In the genomic region with DNA sequence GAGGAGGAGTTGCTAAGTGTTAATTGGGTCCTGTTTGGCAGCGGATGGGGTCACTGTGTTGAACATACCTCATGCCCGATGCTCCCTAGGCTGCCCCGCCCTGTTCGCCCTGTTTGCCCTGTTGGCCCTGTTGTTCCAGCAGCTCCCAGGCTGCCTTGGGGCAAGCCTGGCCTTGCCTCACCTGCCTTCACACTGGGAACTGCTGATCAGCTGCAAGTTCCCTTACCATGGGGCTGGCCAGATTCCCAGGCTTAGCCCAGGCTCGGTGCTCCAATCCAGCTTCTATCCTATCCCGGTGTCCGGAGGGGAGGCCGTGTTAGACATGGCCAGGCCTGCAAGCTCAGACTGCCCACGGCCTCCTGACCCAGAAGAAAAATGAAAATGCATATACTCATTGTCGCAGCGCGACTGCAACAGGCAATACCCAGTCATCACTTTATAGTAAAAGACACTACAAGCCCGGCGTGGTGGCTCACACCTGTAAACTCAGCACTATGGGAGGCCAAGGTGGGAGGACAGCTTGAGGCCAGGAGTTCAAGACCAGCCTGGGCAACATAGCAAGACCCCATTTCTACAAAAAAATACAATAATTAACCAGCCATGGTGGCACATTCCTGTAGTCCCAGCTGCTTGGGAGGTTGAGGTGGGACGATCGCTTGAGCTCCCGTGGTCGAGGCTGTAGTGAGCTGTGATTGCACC, we compare ENCODE assay signal across 13 cellular contexts. TPM values are rescaled to one million over a fixed set of nuclear protein-coding genes. Genes with fewer than 3 reads are reported as not detected.
DNase-seq lines count a peak whose midpoint lies in the region; ATAC-seq and TF ChIP-seq lines count a peak whose summit lies in the region.
"Had no signal": no experiment of that assay in that cellular context is flagged by ENCODE, and none has a peak within 500 bp of the region (broad histone marks: within the 10 kb centered on the region; RNA-seq: fewer than 3 reads in every experiment).

No MANE protein-coding gene starts in this region.

- no peak for TF ChIP-seq EP300 in suprapubic skin (IDR thresholded peaks at IDR 0.05)

- no peaks in the 10 kb centered on the region for H3K79me1 ChIP-seq in IMR-90 (ENCODE audit: low read depth in 1 of 2, low read length in 2 of 2)

- H3K56ac ChIP-seq in IMR-90 (ENCODE audit: extremely low read depth, insufficient read depth, low read length), result no peak overlapping the region

- TF ChIP-seq POLR2A in IMR-90 (IDR thresholded peaks at IDR 0.05; ENCODE audit: low read depth, low read length) (no peak), suprapubic skin (IDR thresholded peaks at IDR 0.05) (no peak)

- H3K36me3 ChIP-seq in IMR-90 (ENCODE audit: control insufficient read depth, insufficient read depth, low read length) (no peaks in the 10 kb centered on the region), left lung (no peaks in the 10 kb centered on the region), suprapubic skin (no peaks in the 10 kb centered on the region)

- no peak overlapping the region for H4K91ac ChIP-seq in IMR-90 (ENCODE audit: insufficient read depth, low read depth, low read length)

- no peak overlapping the region for H3K4me2 ChIP-seq in IMR-90 (ENCODE audit: low read depth, low read length)

- peaks cover 8% of the 10 kb centered on the region for H3K27me3 ChIP-seq in IMR-90 (ENCODE audit: control insufficient read depth, insufficient read depth, low read length)
- H3K27me3 ChIP-seq in left lung, result no peaks in the 10 kb centered on the region
- H3K27me3 ChIP-seq in suprapubic skin, result no peaks in the 10 kb centered on the region

- DNase-seq in IMR-90, result no peak
- peak; percentile 29 to 95 for DNase-seq in T47D (ENCODE audit: low read depth in 1 of 2, low spot score in 1 of 2)
- DNase-seq in left lung, result no peak
- peak in 1 of 2 donors; percentile 78 for DNase-seq in suprapubic skin (ENCODE audit: low spot score in 2 of 2)
- DNase-seq in T1000 (lab: John Stamatoyannopoulos, UW), result no peak
- no peak for DNase-seq in NCI-H1105 (lab: John Stamatoyannopoulos, UW)
- DNase-seq in NCI-H1436 treated with DMSO at 0.1 percent for 48 hours (lab: John Stamatoyannopoulos, UW), result no peak
- DNase-seq: midbrain; NCI-H1417 treated with DMSO at 0.1 percent for 48 hours; NCI-H446; stimulated activated naive CD4-positive, alpha-beta T cell treated with Interleukin-2 at 50 U/mL for 16 hours had no signal

- no peak overlapping the region for H2AK5ac ChIP-seq in IMR-90 (ENCODE audit: low read depth, low read length)

- H3K9me3 ChIP-seq in IMR-90 (ENCODE audit: control insufficient read depth, insufficient read depth, low read length) (no peaks in the 10 kb centered on the region), left lung (no peaks in the 10 kb centered on the region), suprapubic skin (no peaks in the 10 kb centered on the region)

- ATAC-seq in IMR-90 (ENCODE audit: low read depth), result no peak
- peak; percentile 18 for ATAC-seq in left lung
- ATAC-seq: K562 had no signal

- H2BK120ac ChIP-seq in IMR-90 (ENCODE audit: low read depth, low read length), result no peak overlapping the region

- dilution Hi-C loops in IMR-90 (cut with HindIII; ENCODE audit: low sequenced_read_pairs, unreplicated experiment), result no loop called here

- TF ChIP-seq CTCF in IMR-90 (conservative IDR thresholded peaks at IDR 0.05; ENCODE audit: low read depth, low read length) (no peak), left lung (IDR thresholded peaks at IDR 0.05) (no peak), suprapubic skin (IDR thresholded peaks at IDR 0.05) (no peak)

- H4K20me1 ChIP-seq in IMR-90 (ENCODE audit: insufficient read depth, low read length), result no peaks in the 10 kb centered on the region

- no peak overlapping the region for H2BK15ac ChIP-seq in IMR-90 (ENCODE audit: low read depth, low read length)

- no peak overlapping the region for H4K5ac ChIP-seq in IMR-90 (ENCODE audit: low read depth, low read length)

- no TSS peak for BruUV-seq in IMR-90 (replicated peaks; lab: Mats Ljungman, UMichigan)

- CTCF ChIA-PET in IMR-90 (lab: Yijun Ruan, JAX), result interaction anchor here (1.3 kb wide), 1 partner anchor 13 kb away, joined by 3 read pairs; no protein-coding TSS in a partner anchor

- H3K4me1 ChIP-seq in IMR-90 (ENCODE audit: control insufficient read depth, insufficient read depth, low read length) (no peaks in the 10 kb centered on the region), left lung (peaks cover 0 to 6% of the 10 kb centered on the region in 2 donors), suprapubic skin (peaks cover 12% of the 10 kb centered on the region)

- H3K9me1 ChIP-seq in IMR-90 (ENCODE audit: insufficient read depth, low read length), result no peaks in the 10 kb centered on the region; the same call in 1 of the 2 replicates

- H3K4ac ChIP-seq in IMR-90 (ENCODE audit: low read depth, low read length), result no peak overlapping the region

- peak overlapping the region; percentile 49 for H2AFZ ChIP-seq in IMR-90 (replicated peaks; ENCODE audit: low read length, poor library complexity)

- WGBS in IMR-90 (ENCODE audit: extremely low coverage in 2 of 2, insufficient read length in 1 of 2), 2 experiments, result 100% methylated on average over 2 of the region's 18 CpGs; no CpG with 5 or more reads in 1 of the 2 experiments
- 67% methylated on average over 15 of the region's 18 CpGs for WGBS in suprapubic skin

- POLR2A ChIA-PET in IMR-90 (lab: Charles Lee; ENCODE audit: unreplicated experiment), result no interaction called here

- no peak overlapping the region for H3K9ac ChIP-seq in IMR-90 (ENCODE audit: low read depth, low read length)

- H2BK5ac ChIP-seq in IMR-90 (ENCODE audit: low read depth, low read length, poor library complexity, severe bottlenecking), result no peak overlapping the region

- H4K8ac ChIP-seq in IMR-90 (ENCODE audit: low read depth in 2 of 2, low read length in 2 of 2), result no peak overlapping the region

- intact Hi-C loops in IMR-90 (cut with micrococcal nuclease), result loop anchor here (10.0 kb wide), 1 partner anchor 243 kb away; no protein-coding TSS in a partner anchor
- intact Hi-C loops in left lung (cut with DNase I), result no loop called here

- H2BK20ac ChIP-seq in IMR-90 (ENCODE audit: low read depth, low read length), result no peak overlapping the region

- no peak overlapping the region for H2AK9ac ChIP-seq in IMR-90 (replicated peaks; ENCODE audit: low read depth, low read length, poor library complexity)

- H3K14ac ChIP-seq in IMR-90 (replicated peaks; ENCODE audit: low read depth, low read length), result no peak overlapping the region

- no peak overlapping the region for H3K4me3 ChIP-seq in IMR-90 (ENCODE audit: insufficient read depth, low read depth, low read length)
- H3K4me3 ChIP-seq in left lung, result no peak overlapping the region
- H3K4me3 ChIP-seq in suprapubic skin, result no peak overlapping the region
- H3K4me3 ChIP-seq: K562 had no signal

- no peak overlapping the region for H3K23ac ChIP-seq in IMR-90 (ENCODE audit: low read depth, low read length)

- no peak overlapping the region for H3K27ac ChIP-seq in IMR-90 (ENCODE audit: insufficient read depth, low read length)
- H3K27ac ChIP-seq in left lung, result no peak overlapping the region
- H3K27ac ChIP-seq in suprapubic skin, result peak overlapping the region; percentile 63

- H3K18ac ChIP-seq in IMR-90 (ENCODE audit: low read depth, low read length), result no peak overlapping the region

- no peak for TF ChIP-seq RAD21 in IMR-90 (IDR thresholded peaks at IDR 0.05; ENCODE audit: low read length)

- in situ Hi-C loops in IMR-90 (cut with MboI; ENCODE audit: low sequenced_read_pairs) (no loop called here), T47D (cut with HindIII; ENCODE audit: low pct_unique_long_range_greater_than_20kb, low sequenced_read_pairs) (no loop called here)

TF ChIP-seq in IMR-90, 13 proteins besides CTCF, POLR2A, EP300 and RAD21 (continues in another document):
- TF ChIP-seq BHLHE40 (IDR thresholded peaks at IDR 0.05; ENCODE audit: low read depth, low read length) (no peak), CEBPB (IDR thresholded peaks at IDR 0.05; ENCODE audit: low read depth, low read length) (no peak), MAFK (IDR thresholded peaks at IDR 0.05; ENCODE audit: low read depth, low read length) (no peak), CHD1 (IDR thresholded peaks at IDR 0.05; ENCODE audit: low read depth, low read length) (no peak), RCOR1 (IDR thresholded peaks at IDR 0.05; ENCODE audit: insufficient replicate concordance, low read length) (no peak), NFE2L2 (IDR thresholded peaks at IDR 0.05; ENCODE audit: low read depth, low read length) (no peak), SMC3 (IDR thresholded peaks at IDR 0.05; ENCODE audit: low read depth, low read length) (no peak), MAZ (IDR thresholded peaks at IDR 0.05; ENCODE audit: borderline replicate concordance, low read depth, low read length) (no peak)
- TF ChIP-seq, protein P1, sequence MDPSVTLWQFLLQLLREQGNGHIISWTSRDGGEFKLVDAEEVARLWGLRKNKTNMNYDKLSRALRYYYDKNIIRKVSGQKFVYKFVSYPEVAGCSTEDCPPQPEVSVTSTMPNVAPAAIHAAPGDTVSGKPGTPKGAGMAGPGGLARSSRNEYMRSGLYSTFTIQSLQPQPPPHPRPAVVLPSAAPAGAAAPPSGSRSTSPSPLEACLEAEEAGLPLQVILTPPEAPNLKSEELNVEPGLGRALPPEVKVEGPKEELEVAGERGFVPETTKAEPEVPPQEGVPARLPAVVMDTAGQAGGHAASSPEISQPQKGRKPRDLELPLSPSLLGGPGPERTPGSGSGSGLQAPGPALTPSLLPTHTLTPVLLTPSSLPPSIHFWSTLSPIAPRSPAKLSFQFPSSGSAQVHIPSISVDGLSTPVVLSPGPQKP (IDR thresholded peaks at IDR 0.05; ENCODE audit: borderline replicate concordance, low read depth, low read length), result no peak
- TF ChIP-seq, protein P2, sequence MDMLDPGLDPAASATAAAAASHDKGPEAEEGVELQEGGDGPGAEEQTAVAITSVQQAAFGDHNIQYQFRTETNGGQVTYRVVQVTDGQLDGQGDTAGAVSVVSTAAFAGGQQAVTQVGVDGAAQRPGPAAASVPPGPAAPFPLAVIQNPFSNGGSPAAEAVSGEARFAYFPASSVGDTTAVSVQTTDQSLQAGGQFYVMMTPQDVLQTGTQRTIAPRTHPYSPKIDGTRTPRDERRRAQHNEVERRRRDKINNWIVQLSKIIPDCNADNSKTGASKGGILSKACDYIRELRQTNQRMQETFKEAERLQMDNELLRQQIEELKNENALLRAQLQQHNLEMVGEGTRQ (IDR thresholded peaks at IDR 0.05; ENCODE audit: low read depth, low read length), result no peak

RNA-seq across cellular contexts. Expression of a gene that starts 42.9 kb away (rescaled TPM):
- 8.2 and 8.9 TPM in 2 replicates for total RNA-seq in IMR-90 (2012; rRNA removed)
- 7.6 and 9.2 TPM in 2 replicates for polyA plus RNA-seq in IMR-90 (2012; rRNA removed)
- polyA plus RNA-seq in IMR-90 (2012; cell fraction: cytosol; rRNA removed), result 4.4 and 6.6 TPM in 2 replicates
- polyA plus RNA-seq in IMR-90 (2012; cell fraction: nucleus; rRNA removed; ENCODE audit: low replicate concordance), result 12.5 and 18.6 TPM in 2 replicates
- total RNA-seq in left lung, result 10 to 100 TPM; 46.2 to 53.7 TPM
- 10 to 100 TPM; 19.2 to 32.1 (median 25.0) TPM for total RNA-seq in suprapubic skin

RNA-seq across cellular contexts. Expression of a gene that starts 45.5 kb away (rescaled TPM):
- total RNA-seq in IMR-90 (2012; rRNA removed) (3.9 and 5.6 TPM in 2 replicates), left lung (10 to 100 TPM; 31.1 to 31.7 TPM), suprapubic skin (10 to 100 TPM; 12.0 to 24.8 (median 16.6) TPM)
- polyA plus RNA-seq in IMR-90 (2012; rRNA removed), result 7.7 and 8.8 TPM in 2 replicates
- 4.2 and 5.2 TPM in 2 replicates for polyA plus RNA-seq in IMR-90 (2012; cell fraction: cytosol; rRNA removed)
- polyA plus RNA-seq in IMR-90 (2012; cell fraction: nucleus; rRNA removed; ENCODE audit: low replicate concordance), result 5.4 and 10.6 TPM in 2 replicates
- total RNA-seq: activated CD8-positive, alpha-beta memory T cell treated with anti-CD3 and anti-CD28 coated beads for 36 hours; K562 had no signal
- polyA plus RNA-seq: K562 had no signal

Comparison
In these comparisons a context has a peak if more than half of its experiments do, and no peak if none do; other contexts are left out.
1. DNase-seq: peak in T47D (2 of 2); none in IMR-90 (single experiment), left lung (0 of 2), T1000 (single experiment), NCI-H1105 (single experiment) and NCI-H1436 treated with DMSO at 0.1 percent for 48 hours (single experiment).